Comparison of ENCODE assay signal across 10 cellular contexts in genomic region chr3:142904639-142905441, GRCh38. TPM values are rescaled to one million over a fixed set of nuclear protein-coding genes. Genes with fewer than 3 reads are reported as not detected.
A peak's percentile ranks its signal among the peaks of the same experiment; 100 is the strongest.
DNase-seq lines count a peak whose midpoint lies in the region; ATAC-seq and TF ChIP-seq lines count a peak whose summit lies in the region.
"Had no signal": no experiment of that assay in that cellular context is flagged by ENCODE, and none has a peak within 500 bp of the region (broad histone marks: within the 10 kb centered on the region; RNA-seq: fewer than 3 reads in every experiment).

No MANE protein-coding gene starts in this region.

- no peak overlapping the region for H2BK15ac ChIP-seq in H9 (ENCODE audit: low read depth, low read length)

- no CpG with 5 or more reads among the region's 11 CpGs for WGBS in H9 (ENCODE audit: extremely low coverage, insufficient read length, low lambda C conversion rate)
- WGBS in iPS DF 6.9 (ENCODE audit: insufficient coverage, insufficient read length) = no CpG with 5 or more reads among the region's 11 CpGs
- WGBS in spleen, 5 donors = 61 to 71% (median 66%) methylated on average over 11 of the region's 11 CpGs

- H3K4me1 Mint-ChIP-seq in H9 = peaks cover 3 to 12% of the 10 kb centered on the region in 2 experiments; a peak in 3 of 4 replicates

- intact Hi-C loops in spleen (cut with DNase I; ENCODE audit: low total_unique reads) = no loop called here

- no peak overlapping the region for H3K4me2 ChIP-seq in H9 (ENCODE audit: insufficient read depth, insufficient read length, low read length)

- no peak overlapping the region for H3T11ph ChIP-seq in H9 (ENCODE audit: low read length)

- no peak overlapping the region for H3K18ac ChIP-seq in H9 (ENCODE audit: insufficient read length, low read depth, low read length)

- no peaks in the 10 kb centered on the region for H3K79me2 ChIP-seq in H9 (ENCODE audit: insufficient read depth, low read length)

- CTCF ChIA-PET in RWPE1 (lab: Yijun Ruan, JAX) = interaction anchor here (0.6 to 1.0 kb wide), 2 partner anchors 76 to 223 kb away, joined by 3 to 6 read pairs; no protein-coding TSS in a partner anchor

- H4K8ac ChIP-seq in H9 (replicated peaks; ENCODE audit: insufficient read length, low read depth, low read length) = no peak overlapping the region

- peak; percentile 61 for DNase-seq in CD1c-positive myeloid dendritic cell (ENCODE audit: extremely low spot score)
- peak; percentile 43 for DNase-seq in H9
- DNase-seq in RWPE1 (ENCODE audit: low spot score) = peak; percentile 13
- DNase-seq in iPS DF 6.9 (ENCODE audit: low read depth, low spot score) = peak; percentile 20
- no peak for DNase-seq in spleen
- DNase-seq in activated CD8-positive, alpha-beta memory T cell treated with anti-CD3 and anti-CD28 coated beads, Interleukin-2, amount 50 U/mL, for 4 hours = no peak
- no peak for DNase-seq in NCI-H2029 treated with DMSO at 0.1 percent for 48 hours (lab: John Stamatoyannopoulos, UW)

- no peak for TF ChIP-seq POLR2A in spleen (IDR thresholded peaks at IDR 0.05)

- H3K4me3 Mint-ChIP-seq in H9 = no peak overlapping the region

- H3K4ac ChIP-seq in H9 (ENCODE audit: low read depth, low read length) = no peak overlapping the region

- H3K4me3 ChIP-seq in iPS DF 6.9 (ENCODE audit: low read length) (no peak overlapping the region), spleen (no peak overlapping the region)
- H3K4me3 ChIP-seq: SK-N-MC had no signal

- no peaks in the 10 kb centered on the region for H3K79me1 ChIP-seq in H9 (ENCODE audit: insufficient read depth, low read depth, low read length, poor library complexity, severe bottlenecking)

- H2BK12ac ChIP-seq in H9 (ENCODE audit: insufficient read length, low read depth, low read length) = no peak overlapping the region

- H3K14ac ChIP-seq in H9 (ENCODE audit: insufficient read depth, low read length) = no peak overlapping the region

- H4K5ac ChIP-seq in H9 (ENCODE audit: insufficient read length, low read depth, low read length) = no peak overlapping the region

- H3K23me2 ChIP-seq in H9 (ENCODE audit: insufficient read length, low read depth, low read length, poor library complexity, severe bottlenecking) = no peaks in the 10 kb centered on the region

- peak overlapping the region; percentile 60 for H2BK20ac ChIP-seq in H9 (ENCODE audit: low read depth, low read length, poor library complexity, severe bottlenecking)

- H3K4me1 ChIP-seq in H9 (ENCODE audit: insufficient read depth, low read length) = no peaks in the 10 kb centered on the region
- H3K4me1 ChIP-seq in iPS DF 6.9 (ENCODE audit: control insufficient read depth, insufficient read depth, low read length) = no peaks in the 10 kb centered on the region
- peaks cover 0 to 7% (median 0%) of the 10 kb centered on the region in 6 donors for H3K4me1 ChIP-seq in spleen

- TF ChIP-seq CTCF in H9 (conservative IDR thresholded peaks at IDR 0.05) (peak; percentile 71), RWPE1 (conservative IDR thresholded peaks at IDR 0.05; ENCODE audit: low read depth) (no peak), spleen (IDR thresholded peaks at IDR 0.05 in 8 of 11, conservative IDR thresholded peaks at IDR 0.05 in 3 of 11) (peak in 2 of 11 experiments; percentile 14 to 16)

- H4K20me1 ChIP-seq in H9 (ENCODE audit: control insufficient read depth, insufficient read depth, insufficient read length) = no peaks in the 10 kb centered on the region

- H3K36me3 ChIP-seq in iPS DF 6.9 (ENCODE audit: control insufficient read depth, insufficient read depth, low read length) (no peaks in the 10 kb centered on the region), spleen (no peaks in the 10 kb centered on the region)

- no peaks in the 10 kb centered on the region for H3K9me3 ChIP-seq in H9 (ENCODE audit: control insufficient read depth, low read depth, low read length)
- H3K9me3 ChIP-seq in iPS DF 6.9 (ENCODE audit: control insufficient read depth, insufficient read depth, low read length) = no peaks in the 10 kb centered on the region
- H3K9me3 ChIP-seq in spleen = no peaks in the 10 kb centered on the region

- no peak overlapping the region for H2AK5ac ChIP-seq in H9 (ENCODE audit: insufficient read length, low read length)

- no peaks in the 10 kb centered on the region; the same call in 1 of the 2 replicates for H3K27me3 Mint-ChIP-seq in H9 (ENCODE audit: low read depth)

- no peak overlapping the region for H3K9ac ChIP-seq in H9 (ENCODE audit: extremely low read depth, insufficient read length, low read length)

- no peak overlapping the region for H3K56ac ChIP-seq in H9 (ENCODE audit: insufficient read length, low read depth, low read length)

- H3K36me3 Mint-ChIP-seq in H9 (ENCODE audit: insufficient read depth in 1 of 3, low read depth in 3 of 3) = no peaks in the 10 kb centered on the region; a peak in 1 of 7 replicates

- H4K91ac ChIP-seq in H9 (ENCODE audit: insufficient read length, low read depth, low read length) = no peak overlapping the region

- POLR2A ChIA-PET in RWPE1 (lab: Yijun Ruan, JAX; ENCODE audit: low non-redundant PET) = no interaction called here

- H3K27ac Mint-ChIP-seq in H9 = peak overlapping the region in 1 of 3 experiments; percentile 74; a peak in 2 of 7 replicates

- no peak overlapping the region for H3K27ac ChIP-seq in H9 (ENCODE audit: insufficient read length, low read depth, low read length)
- H3K27ac ChIP-seq in RWPE1 = no peak overlapping the region
- no peak overlapping the region for H3K27ac ChIP-seq in iPS DF 6.9 (ENCODE audit: low read length)
- no peak overlapping the region for H3K27ac ChIP-seq in spleen
- H3K27ac ChIP-seq: SK-N-MC had no signal

- no peak overlapping the region for H3K23ac ChIP-seq in H9 (ENCODE audit: insufficient read length, low read depth, low read length)

- H3K9me3 Mint-ChIP-seq in H9 = no peaks in the 10 kb centered on the region

- no peaks in the 10 kb centered on the region for H3K27me3 ChIP-seq in H9 (ENCODE audit: insufficient read depth, low read length)
- no peaks in the 10 kb centered on the region for H3K27me3 ChIP-seq in iPS DF 6.9 (ENCODE audit: control insufficient read depth, insufficient read depth, low read length)
- no peaks in the 10 kb centered on the region for H3K27me3 ChIP-seq in spleen (replicated peaks in 1 of 7)

- H2AFZ ChIP-seq in H9 (ENCODE audit: low read length) = peak overlapping the region; percentile 96

- ATAC-seq in GM18511 (IDR thresholded peaks at IDR 0.05; ENCODE audit: unreplicated experiment) = no peak

- no peak overlapping the region for H2BK120ac ChIP-seq in H9 (ENCODE audit: low read depth, low read length, poor library complexity, severe bottlenecking)

- no peak overlapping the region for H2BK5ac ChIP-seq in H9 (ENCODE audit: insufficient read length, low read length)

RNA-seq across cellular contexts. Expression of gene PCOLCE2, which starts 16.0 kb away (rescaled TPM):
- total RNA-seq in H9 (2021) (6.8 and 9.2 TPM in 2 replicates), spleen (1 to 10 TPM; 1.8 to 8.4 (median 4.9) TPM)
- polyA plus RNA-seq in spleen = 10 to 100 TPM in 1 of 3 donors, 1 to 10 TPM in 2; 8.9 to 18.2 (median 9.1) TPM

RNA-seq across cellular contexts. Expression of gene PAQR9, which starts 58.6 kb away (rescaled TPM):
- total RNA-seq in H9 (2021) (2.3 and 3.2 TPM in 2 replicates), spleen (under 1 TPM in 3 of 7 donors, not detected in 4; 0.33 to 0.64 (median 0.51) TPM)
- under 1 TPM in 1 of 3 donors, not detected in 2; 0.04 TPM for polyA plus RNA-seq in spleen
- polyA plus RNA-seq: esophagus had no signal

Comparison
In these comparisons a context has a peak if more than half of its experiments do, and no peak if none do; other contexts are left out.
1. DNase-seq: peak in CD1c-positive myeloid dendritic cell (single experiment), H9 (single experiment), RWPE1 (single experiment) and iPS DF 6.9 (single experiment); none in spleen (single experiment), activated CD8-positive, alpha-beta memory T cell treated with anti-CD3 and anti-CD28 coated beads, Interleukin-2, amount 50 U/mL, for 4 hours (single experiment) and NCI-H2029 treated with DMSO at 0.1 percent for 48 hours (single experiment).